Comparison of ENCODE assay signal across 22 cellular contexts in genomic region chr15:67311751-67312150, GRCh38.
"Had no signal": no experiment of that assay in that cellular context is flagged by ENCODE, and none has a peak within 500 bp of the region (broad histone marks: within the 10 kb centered on the region; RNA-seq: fewer than 3 reads in every experiment).

No MANE protein-coding gene starts in this region.

- ATAC-seq: left colon; left lung; lower lobe of right lung; naive thymus-derived CD8-positive, alpha-beta T cell; right lobe of liver; stimulated activated memory B cell treated with anti-CD40 and anti-IgM and Interleukin-4, amounts not matched to agents 10 μg/mL and 1 μg/mL and 100 μg/mL, for 72 hours; stimulated activated naive CD8-positive, alpha-beta T cell treated with anti-CD3 and anti-CD28 coated beads, Interleukin-15, amount 100 ng/mL, for 72 hours had no signal

- H3K27ac ChIP-seq: left lung, lower lobe of right lung, ovary, right atrium auricular region, right lobe of liver, tibial nerve, uterus had no signal

- H3K36me3 ChIP-seq: left lung, lower lobe of right lung, ovary, right atrium auricular region, right lobe of liver, tibial nerve, uterus had no signal

- H3K4me3 ChIP-seq: left lung, lower lobe of right lung, ovary, right atrium auricular region, right lobe of liver, smooth muscle cell, tibial nerve, uterus had no signal

- H3K9me3 ChIP-seq: left lung, lower lobe of right lung, ovary, right atrium auricular region, right lobe of liver, tibial nerve, uterus had no signal

- H3K27me3 ChIP-seq: left lung, ovary, right atrium auricular region, right lobe of liver, tibial nerve, uterus had no signal

- H3K4me1 ChIP-seq: left lung, lower lobe of right lung, right atrium auricular region, right lobe of liver, uterus had no signal

- H3K4me2 ChIP-seq: smooth muscle cell had no signal

- DNase-seq: hippocampal formation; kidney; left colon; left lung; lower lobe of right lung; mammary epithelial cell; mesenchymal stem cell; naive thymus-derived CD8-positive, alpha-beta T cell; ovary; right lobe of liver; stimulated activated CD4-positive, alpha-beta T cell treated with anti-CD3 and anti-CD28 coated beads, Interleukin-1b, Interleukin-23, amount 100 ng/mL, for 48 hours; stimulated activated CD4-positive, alpha-beta T cell treated with anti-CD3 and anti-CD28 coated beads, Interleukin-2, amount 100 ng/mL, for 48 hours; stimulated activated CD4-positive, alpha-beta T cell treated with anti-CD3 and anti-CD28 coated beads, Interleukin-4, amount 100 ng/mL, for 4 hours; stimulated activated CD8-positive, alpha-beta memory T cell treated with anti-CD3 and anti-CD28 coated beads, Interleukin-4, amount 100 ng/mL, for 48 hours; stimulated activated naive CD4-positive, alpha-beta T cell treated with Interleukin-2 at 50 U/mL for 16 hours; stimulated activated naive CD8-positive, alpha-beta T cell treated with anti-CD3 and anti-CD28 coated beads, Interleukin-15, amount 100 ng/mL, for 72 hours; substantia nigra; uterus had no signal
